ENCODE assay signal across 9 cellular contexts in the genomic region with DNA sequence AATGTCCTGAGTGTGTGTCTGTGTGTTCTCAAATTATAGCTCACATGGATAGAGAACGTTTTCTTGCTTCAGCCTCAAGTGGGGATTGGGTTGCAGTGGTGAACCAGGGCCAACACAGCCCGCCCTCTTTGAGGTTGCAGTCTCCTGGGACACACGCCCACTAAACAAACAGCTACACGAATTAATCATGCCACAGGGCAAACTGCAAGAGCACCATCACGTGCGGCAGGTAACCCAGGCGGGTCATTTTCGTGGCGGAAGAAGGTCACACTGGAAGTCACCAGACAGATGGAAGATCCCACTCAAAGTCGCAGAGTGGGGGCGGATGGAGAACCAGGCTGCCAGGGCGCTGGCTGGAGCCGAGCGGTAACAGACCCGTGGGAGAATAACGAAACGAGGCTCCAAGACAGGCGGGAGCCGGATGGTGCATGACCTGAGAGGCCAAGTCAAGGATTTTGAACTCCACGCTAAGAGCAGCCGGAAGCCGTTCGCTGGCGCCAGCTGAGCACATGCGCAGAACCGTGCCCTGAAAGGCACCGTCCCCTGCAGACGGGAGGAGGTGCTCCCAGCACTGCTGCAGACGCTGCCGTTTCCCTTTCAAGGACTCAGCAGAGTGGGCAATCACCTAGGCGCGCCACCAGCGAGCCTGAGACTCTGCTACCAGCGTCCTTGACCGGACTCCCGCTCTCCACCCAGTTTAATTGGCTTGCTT. TPM values are rescaled to one million over a fixed set of nuclear protein-coding genes. Genes with fewer than 3 reads are reported as not detected.
DNase-seq lines count a peak whose midpoint lies in the region; ATAC-seq and TF ChIP-seq lines count a peak whose summit lies in the region.
"Had no signal": no experiment of that assay in that cellular context is flagged by ENCODE, and none has a peak within 500 bp of the region (broad histone marks: within the 10 kb centered on the region; RNA-seq: fewer than 3 reads in every experiment).

No MANE protein-coding gene starts in this region.

- peak overlapping the region; percentile 37 to 47; a peak in 3 of 4 replicates for H4K8ac ChIP-seq in IMR-90 (ENCODE audit: low read depth in 2 of 2, low read length in 2 of 2)

- no peak overlapping the region for H2BK120ac ChIP-seq in IMR-90 (ENCODE audit: low read depth, low read length)

- H3K56ac ChIP-seq in IMR-90 (ENCODE audit: extremely low read depth, insufficient read depth, low read length): no peak overlapping the region

- H3K27ac Mint-ChIP-seq in effector memory CD8-positive, alpha-beta T cell: peak overlapping the region in 1 of 2 donors; percentile 22
- H3K27ac Mint-ChIP-seq in nephron progenitor cell: peak overlapping the region; percentile 1
- H3K27ac Mint-ChIP-seq: stimulated activated naive CD8-positive, alpha-beta T cell treated with anti-CD3 and anti-CD28 coated beads, Interleukin-15, Interleukin-2, amounts not matched to agents 100 ng/mL and 50 ng/mL, for 24 hours had no signal

- intact Hi-C loops in IMR-90 (cut with micrococcal nuclease): no loop called here

- no peak overlapping the region for H2BK15ac ChIP-seq in IMR-90 (ENCODE audit: low read depth, low read length)

- H3K27ac ChIP-seq in IMR-90 (ENCODE audit: insufficient read depth, low read length): no peak overlapping the region
- H3K27ac ChIP-seq in RWPE2 (ENCODE audit: poor library complexity, severe bottlenecking): no peak overlapping the region

- H3K4me3 ChIP-seq in IMR-90 (ENCODE audit: insufficient read depth, low read depth, low read length) (peak overlapping the region; percentile 19; the same call in 1 of the 2 replicates), RWPE2 (ENCODE audit: severe bottlenecking) (no peak overlapping the region)

- no peak overlapping the region; the same call in 1 of the 2 replicates for H4K5ac ChIP-seq in IMR-90 (ENCODE audit: low read depth, low read length)

- POLR2A ChIA-PET in IMR-90 (lab: Charles Lee; ENCODE audit: unreplicated experiment): no interaction called here

- no peak for TF ChIP-seq POLR2A in IMR-90 (IDR thresholded peaks at IDR 0.05; ENCODE audit: low read depth, low read length)

- H3K36me3 ChIP-seq in IMR-90 (ENCODE audit: control insufficient read depth, insufficient read depth, low read length) (no peaks in the 10 kb centered on the region), RWPE2 (ENCODE audit: low read depth) (peaks cover 30% of the 10 kb centered on the region)

- no peak for TF ChIP-seq RAD21 in IMR-90 (IDR thresholded peaks at IDR 0.05; ENCODE audit: low read length)

- no peaks in the 10 kb centered on the region for H3K79me1 ChIP-seq in IMR-90 (ENCODE audit: low read depth in 1 of 2, low read length in 2 of 2)

- H4K91ac ChIP-seq in IMR-90 (ENCODE audit: insufficient read depth, low read depth, low read length): no peak overlapping the region

- no peaks in the 10 kb centered on the region for H4K20me1 ChIP-seq in IMR-90 (ENCODE audit: insufficient read depth, low read length)

- no peak overlapping the region for H2AK9ac ChIP-seq in IMR-90 (replicated peaks; ENCODE audit: low read depth, low read length, poor library complexity)

- no peak overlapping the region for H3K14ac ChIP-seq in IMR-90 (replicated peaks; ENCODE audit: low read depth, low read length)

- H3K4me1 Mint-ChIP-seq in effector memory CD8-positive, alpha-beta T cell (ENCODE audit: low read depth in 2 of 2): peaks cover 2 to 16% of the 10 kb centered on the region in 2 donors
- H3K4me1 Mint-ChIP-seq in nephron progenitor cell: peaks cover 67% of the 10 kb centered on the region

- BruUV-seq in IMR-90 (replicated peaks; lab: Mats Ljungman, UMichigan): no TSS peak

- WGBS in IMR-90 (ENCODE audit: extremely low coverage in 2 of 2, insufficient read length in 1 of 2), 2 experiments: 50% methylated on average over 17 of the region's 36 CpGs; no CpG with 5 or more reads in 1 of the 2 experiments

- H3K4me2 ChIP-seq in IMR-90 (ENCODE audit: low read depth, low read length): peak overlapping the region; percentile 56

- no peak overlapping the region for H2BK20ac ChIP-seq in IMR-90 (ENCODE audit: low read depth, low read length)

- no peaks in the 10 kb centered on the region for H3K9me1 ChIP-seq in IMR-90 (ENCODE audit: insufficient read depth, low read length)

- H3K9me3 ChIP-seq in IMR-90 (ENCODE audit: control insufficient read depth, insufficient read depth, low read length) (no peaks in the 10 kb centered on the region), RWPE2 (ENCODE audit: severe bottlenecking) (no peaks in the 10 kb centered on the region)

- dilution Hi-C loops in IMR-90 (cut with HindIII; ENCODE audit: low sequenced_read_pairs, unreplicated experiment): no loop called here

- peaks cover 2% of the 10 kb centered on the region for H3K36me3 Mint-ChIP-seq in effector memory CD8-positive, alpha-beta T cell (ENCODE audit: insufficient read depth)
- peaks cover 46% of the 10 kb centered on the region for H3K36me3 Mint-ChIP-seq in nephron progenitor cell (ENCODE audit: low read depth)

- no peaks in the 10 kb centered on the region for H3K9me3 Mint-ChIP-seq in effector memory CD8-positive, alpha-beta T cell
- no peaks in the 10 kb centered on the region for H3K9me3 Mint-ChIP-seq in nephron progenitor cell
- H3K9me3 Mint-ChIP-seq: stimulated activated naive CD8-positive, alpha-beta T cell treated with anti-CD3 and anti-CD28 coated beads, Interleukin-15, Interleukin-2, amounts not matched to agents 100 ng/mL and 50 ng/mL, for 24 hours had no signal

- TF ChIP-seq CTCF in IMR-90 (conservative IDR thresholded peaks at IDR 0.05; ENCODE audit: low read depth, low read length) (no peak), RWPE2 (IDR thresholded peaks at IDR 0.05; ENCODE audit: poor library complexity, severe bottlenecking) (no peak), nephron progenitor cell (IDR thresholded peaks at IDR 0.05) (no peak)

- in situ Hi-C loops in IMR-90 (cut with MboI; ENCODE audit: low sequenced_read_pairs): no loop called here

- ATAC-seq in IMR-90 (ENCODE audit: low read depth) (peak; percentile 87), RWPE2 (ENCODE audit: low read depth) (peak; percentile 67), GM18502 (IDR thresholded peaks at IDR 0.05; ENCODE audit: poor library complexity, unreplicated experiment) (no peak)
- peak; percentile 79 for ATAC-seq in effector memory CD8-positive, alpha-beta T cell (replicated peaks)

- no peak overlapping the region for H3K4ac ChIP-seq in IMR-90 (ENCODE audit: low read depth, low read length)

- H3K23ac ChIP-seq in IMR-90 (ENCODE audit: low read depth, low read length): no peak overlapping the region

- H3K4me1 ChIP-seq in IMR-90 (ENCODE audit: control insufficient read depth, insufficient read depth, low read length): peaks cover 3% of the 10 kb centered on the region; the same call in 1 of the 2 replicates
- H3K4me1 ChIP-seq in RWPE2 (ENCODE audit: insufficient read depth, poor library complexity, severe bottlenecking): no peaks in the 10 kb centered on the region

- H3K27me3 Mint-ChIP-seq in effector memory CD8-positive, alpha-beta T cell: peaks cover 16 to 61% of the 10 kb centered on the region in 2 donors
- peaks cover 3% of the 10 kb centered on the region for H3K27me3 Mint-ChIP-seq in nephron progenitor cell (ENCODE audit: low read depth, poor library complexity)

- H3K27me3 ChIP-seq in IMR-90 (ENCODE audit: control insufficient read depth, insufficient read depth, low read length) (peaks cover 5% of the 10 kb centered on the region), RWPE2 (ENCODE audit: insufficient read depth, poor library complexity, severe bottlenecking) (no peaks in the 10 kb centered on the region)

- CTCF ChIA-PET in IMR-90 (lab: Yijun Ruan, JAX): no interaction called here

- H2BK5ac ChIP-seq in IMR-90 (ENCODE audit: low read depth, low read length, poor library complexity, severe bottlenecking): no peak overlapping the region

- peak overlapping the region; percentile 75 for H2AFZ ChIP-seq in IMR-90 (replicated peaks; ENCODE audit: low read length, poor library complexity)

- H2AK5ac ChIP-seq in IMR-90 (ENCODE audit: low read depth, low read length): no peak overlapping the region

- H3K4me3 Mint-ChIP-seq in effector memory CD8-positive, alpha-beta T cell: peak overlapping the region; percentile 56 to 65
- peak overlapping the region; percentile 62 for H3K4me3 Mint-ChIP-seq in nephron progenitor cell

- DNase-seq in stimulated activated naive CD4-positive, alpha-beta T cell (lab: John Stamatoyannopoulos, UW): peak; percentile 11 to 68 (median 54)
- DNase-seq in stimulated activated naive CD4-positive, alpha-beta T cell treated with Interleukin-2 at 50 U/mL for 16 hours (lab: John Stamatoyannopoulos, UW): no peak
- DNase-seq in IMR-90 (peak; percentile 12), RWPE2 (ENCODE audit: low spot score) (peak; percentile 39), nephron progenitor cell (peak; percentile 62), epidermal melanocyte (ENCODE audit: insufficient read length, low spot score) (no peak)
- peak in 1 of 3 experiments; percentile 63 for DNase-seq in effector memory CD8-positive, alpha-beta T cell

- H3K9ac ChIP-seq in IMR-90 (ENCODE audit: low read depth, low read length): no peak overlapping the region

- no peak overlapping the region for H3K18ac ChIP-seq in IMR-90 (ENCODE audit: low read depth, low read length)

TF ChIP-seq in IMR-90, 13 proteins besides CTCF, POLR2A, EP300 and RAD21:
- TF ChIP-seq SMC3 (IDR thresholded peaks at IDR 0.05; ENCODE audit: low read depth, low read length) (no peak), BHLHE40 (IDR thresholded peaks at IDR 0.05; ENCODE audit: low read depth, low read length) (no peak), FOS (IDR thresholded peaks at IDR 0.05; ENCODE audit: low read depth, low read length) (no peak), MAZ (IDR thresholded peaks at IDR 0.05; ENCODE audit: borderline replicate concordance, low read depth, low read length) (no peak)

RNA-seq across cellular contexts. Expression of a gene that starts 10.7 kb away (rescaled TPM):
- total RNA-seq in IMR-90 (2012; rRNA removed): under 0.01 TPM in 2 replicates
- polyA plus RNA-seq in IMR-90 (2012; rRNA removed): 0.17 and 0.31 TPM in 2 replicates
- 0.40 TPM in 2 replicates for polyA plus RNA-seq in IMR-90 (2012; cell fraction: cytosol; rRNA removed)
- polyA plus RNA-seq in IMR-90 (2012; cell fraction: nucleus; rRNA removed; ENCODE audit: low replicate concordance): 1.1 and 1.4 TPM in 2 replicates

RNA-seq across cellular contexts. Expression of a gene that starts 26.4 kb away (rescaled TPM):
- 20.8 and 28.0 TPM in 2 replicates for total RNA-seq in IMR-90 (2012; rRNA removed)
- 12.6 and 15.3 TPM in 2 replicates for polyA plus RNA-seq in IMR-90 (2012; rRNA removed)
- polyA plus RNA-seq in IMR-90 (2012; cell fraction: cytosol; rRNA removed): 5.5 and 6.1 TPM in 2 replicates
- 6.5 and 20.3 TPM in 2 replicates for polyA plus RNA-seq in IMR-90 (2012; cell fraction: nucleus; rRNA removed; ENCODE audit: low replicate concordance)

Comparison
In these comparisons a context has a peak if more than half of its experiments do, and no peak if none do; other contexts are left out.
1. DNase-seq: peak in stimulated activated naive CD4-positive, alpha-beta T cell (6 of 6), IMR-90 (single experiment), RWPE2 (single experiment) and nephron progenitor cell (single experiment); none in stimulated activated naive CD4-positive, alpha-beta T cell treated with Interleukin-2 at 50 U/mL for 16 hours (single experiment) and epidermal melanocyte (single experiment).